In genomic region chr2:206260427-206261012, GRCh38 we compare ENCODE assay signal across 8 cellular contexts. TPM values are rescaled to one million over a fixed set of nuclear protein-coding genes. Genes with fewer than 3 reads are reported as not detected.
A peak's percentile ranks its signal among the peaks of the same experiment; 100 is the strongest.
DNase-seq lines count a peak whose midpoint lies in the region; TF ChIP-seq lines count a peak whose summit lies in the region.

No MANE protein-coding gene starts in this region.

- H3K9me3 ChIP-seq in adipocyte (ENCODE audit: control insufficient read depth, low read length) (no peaks in the 10 kb centered on the region), mesenchymal stem cell (ENCODE audit: control insufficient read depth, low read length) (no peaks in the 10 kb centered on the region)

- H3K27me3 ChIP-seq in adipocyte (replicated peaks; ENCODE audit: control insufficient read depth, insufficient read depth, low read length) (peaks cover 73% of the 10 kb centered on the region), mesenchymal stem cell (ENCODE audit: control insufficient read depth in 1 of 2, insufficient read depth in 1 of 2, low read length in 2 of 2) (peaks cover 80 to 89% of the 10 kb centered on the region in 2 experiments)

- no peak overlapping the region for H2AK5ac ChIP-seq in mesenchymal stem cell (ENCODE audit: low read length, severe bottlenecking)

- no peak overlapping the region for H3K23ac ChIP-seq in mesenchymal stem cell (ENCODE audit: low read length in 2 of 2)

- H2BK5ac ChIP-seq in mesenchymal stem cell (ENCODE audit: low read depth, low read length, poor library complexity, severe bottlenecking): no peak overlapping the region

- H3K36me3 ChIP-seq in adipocyte (ENCODE audit: control insufficient read depth, insufficient read depth, low read length, severe bottlenecking) (no peaks in the 10 kb centered on the region), mesenchymal stem cell (ENCODE audit: control insufficient read depth in 1 of 2, insufficient read depth in 2 of 2, low read depth in 1 of 2, low read length in 2 of 2) (no peaks in the 10 kb centered on the region)

- H3K4ac ChIP-seq in mesenchymal stem cell (ENCODE audit: low read depth in 1 of 2, low read length in 2 of 2): no peak overlapping the region

- no peaks in the 10 kb centered on the region for H3K79me1 ChIP-seq in mesenchymal stem cell (replicated peaks; ENCODE audit: low read length, poor library complexity, severe bottlenecking)

- 67% methylated on average over 3 of the region's 4 CpGs for WGBS in mesenchymal stem cell

- TF ChIP-seq CTCF in GM20000 (IDR thresholded peaks at IDR 0.05; ENCODE audit: extremely low read depth, missing control alignments): no peak

- H4K8ac ChIP-seq in mesenchymal stem cell (ENCODE audit: low read length): no peak overlapping the region

- no peak overlapping the region for H3K4me2 ChIP-seq in mesenchymal stem cell (ENCODE audit: low read length, poor library complexity, severe bottlenecking)

- H2BK12ac ChIP-seq in mesenchymal stem cell (ENCODE audit: low read length in 2 of 2): no peak overlapping the region

- no peak overlapping the region for H3K27ac ChIP-seq in mesenchymal stem cell (ENCODE audit: low read length, poor library complexity, severe bottlenecking)

- DNase-seq in GM04504 (ENCODE audit: low read depth): peak; percentile 32
- peak; percentile 42 for DNase-seq in GM20000 (ENCODE audit: low spot score)
- DNase-seq in HT-29 (ENCODE audit: low spot score): peak; percentile 23
- DNase-seq in adipocyte (ENCODE audit: low read depth): peak; percentile 69
- peak; percentile 40 for DNase-seq in mesenchymal stem cell
- DNase-seq in KG1 (lab: John Stamatoyannopoulos, UW): no peak
- DNase-seq in NCI-H1105 treated with DMSO at 0.1 percent for 48 hours (lab: John Stamatoyannopoulos, UW): no peak
- no peak for DNase-seq in activated CD8-positive, alpha-beta memory T cell treated with anti-CD3 and anti-CD28 coated beads, Interleukin-2, amount 50 U/mL, for 4 hours

- no peak overlapping the region for H2AFZ ChIP-seq in mesenchymal stem cell (ENCODE audit: low read depth, low read length)

- H3K4me3 ChIP-seq in adipocyte (ENCODE audit: low read length): no peak overlapping the region
- no peak overlapping the region for H3K4me3 ChIP-seq in mesenchymal stem cell (ENCODE audit: insufficient read depth in 1 of 2, low read depth in 1 of 2, low read length in 2 of 2)

- H3K18ac ChIP-seq in mesenchymal stem cell (ENCODE audit: low read depth in 1 of 2, low read length in 2 of 2): no peak overlapping the region

- no peak overlapping the region for H3K14ac ChIP-seq in mesenchymal stem cell (ENCODE audit: low read length in 2 of 2)

- H3K9ac ChIP-seq in adipocyte (ENCODE audit: low read length) (no peak overlapping the region), mesenchymal stem cell (ENCODE audit: low read length) (no peak overlapping the region)

- H4K91ac ChIP-seq in mesenchymal stem cell (ENCODE audit: low read length): no peak overlapping the region

- H2BK15ac ChIP-seq in mesenchymal stem cell (ENCODE audit: low read depth, poor library complexity, severe bottlenecking): no peak overlapping the region

- H2BK120ac ChIP-seq in mesenchymal stem cell (ENCODE audit: low read depth, low read length): no peak overlapping the region

- H3K4me1 ChIP-seq in adipocyte (ENCODE audit: control insufficient read depth, insufficient read depth, low read length): no peaks in the 10 kb centered on the region
- no peaks in the 10 kb centered on the region for H3K4me1 ChIP-seq in mesenchymal stem cell (ENCODE audit: control insufficient read depth, insufficient read depth, low read depth, low read length)

RNA-seq across cellular contexts. Expression of gene ZDBF2, which starts 13.9 kb away (rescaled TPM):
- total RNA-seq in HT-29 (2014; rRNA removed; shearing (Covaris generic)): not detected in 2 replicates
- polyA plus RNA-seq in mesenchymal stem cell (2013, experiment 1 of 2): 3.0 TPM
- 3.0 TPM for polyA plus RNA-seq in mesenchymal stem cell (2013, experiment 2 of 2)

Comparison
In these comparisons a context has a peak if more than half of its experiments do, and no peak if none do; other contexts are left out.
1. DNase-seq: peak in GM04504 (single experiment), GM20000 (single experiment), HT-29 (single experiment), adipocyte (single experiment) and mesenchymal stem cell (single experiment); none in KG1 (single experiment), NCI-H1105 treated with DMSO at 0.1 percent for 48 hours (single experiment) and activated CD8-positive, alpha-beta memory T cell treated with anti-CD3 and anti-CD28 coated beads, Interleukin-2, amount 50 U/mL, for 4 hours (single experiment).